24 cellular contexts compared by ENCODE assay signal in the genomic region with DNA sequence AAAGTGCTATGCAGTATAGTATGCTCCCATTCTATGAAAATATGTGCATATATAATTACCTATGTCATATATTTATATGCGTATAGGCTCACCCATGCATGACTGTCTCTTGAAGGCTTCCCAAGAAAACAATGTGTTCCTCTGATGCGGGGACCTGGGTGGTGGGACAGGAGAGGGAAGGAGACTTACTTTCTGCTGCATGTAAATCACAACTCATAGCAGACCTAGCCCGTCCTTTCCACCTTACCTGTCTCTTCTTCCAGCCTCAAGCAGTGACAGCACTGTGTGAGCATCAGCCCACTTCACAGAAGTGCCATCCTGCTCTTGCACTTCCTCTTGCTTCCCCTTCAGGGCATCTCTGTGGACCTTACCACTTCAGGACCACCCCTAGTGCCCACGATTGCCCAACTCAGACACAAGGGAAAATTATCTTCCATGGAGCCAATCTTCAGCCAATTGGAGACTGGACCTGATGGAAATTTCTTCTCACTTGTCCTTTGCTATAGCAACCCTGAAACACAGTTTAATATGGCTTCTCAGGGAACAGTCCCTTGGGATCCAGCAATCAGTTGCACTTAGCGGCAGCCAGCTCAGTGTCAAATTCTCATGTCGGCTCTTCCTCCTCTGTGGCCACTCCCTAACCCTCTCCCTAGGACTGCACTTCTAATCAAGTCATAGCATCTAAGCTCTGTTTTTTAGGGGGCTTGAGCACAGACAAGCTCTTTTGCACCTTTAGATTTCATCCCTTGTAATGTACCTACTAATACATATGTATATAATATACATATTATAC.
DNase-seq lines count a peak whose midpoint lies in the region; ATAC-seq, FAIRE-seq and TF ChIP-seq lines count a peak whose summit lies in the region.
"Had no signal": no experiment of that assay in that cellular context is flagged by ENCODE, and none has a peak within 500 bp of the region (broad histone marks: within the 10 kb centered on the region; RNA-seq: fewer than 3 reads in every experiment).

No MANE protein-coding gene starts in this region.

- peaks cover 11 to 41% of the 10 kb centered on the region in 2 donors for H3K27me3 Mint-ChIP-seq in stimulated activated naive B cell treated with anti-CD40 and anti-IgM and Interleukin-4, amounts not matched to agents 10 μg/mL and 1 μg/mL and 100 μg/mL, for 72 hours
- H3K27me3 Mint-ChIP-seq: activated B cell treated with CpG ODN at 0.5 μM for 24 hours had no signal

- H3K4me1 Mint-ChIP-seq in stimulated activated naive B cell treated with anti-CD40 and anti-IgM and Interleukin-4, amounts not matched to agents 10 μg/mL and 1 μg/mL and 100 μg/mL, for 72 hours: peaks cover 11 to 21% of the 10 kb centered on the region in 2 donors

- no peak overlapping the region for H3K4me3 Mint-ChIP-seq in stimulated activated naive B cell treated with anti-CD40 and anti-IgM and Interleukin-4, amounts not matched to agents 10 μg/mL and 1 μg/mL and 100 μg/mL, for 72 hours
- H3K4me3 Mint-ChIP-seq: activated B cell treated with CpG ODN at 0.5 μM for 24 hours; activated CD8-positive, alpha-beta T cell treated with anti-CD3 and anti-CD28 coated beads, Interleukin-2, amount 10 ng/mL, durations not matched to agents 7 days and 5 days; activated naive CD4-positive, alpha-beta T cell treated with anti-CD3 and anti-CD28 coated beads, Interleukin-2, amount 10 ng/mL, durations not matched to agents 7 days and 5 days; nephron; T-helper 17 cell had no signal

- no peaks in the 10 kb centered on the region for H3K9me3 Mint-ChIP-seq in stimulated activated naive B cell treated with anti-CD40 and anti-IgM and Interleukin-4, amounts not matched to agents 10 μg/mL and 1 μg/mL and 100 μg/mL, for 72 hours
- H3K9me3 Mint-ChIP-seq: activated B cell treated with CpG ODN at 0.5 μM for 24 hours; activated naive CD4-positive, alpha-beta T cell treated with anti-CD3 and anti-CD28 coated beads, Interleukin-2, amount 10 ng/mL, durations not matched to agents 7 days and 5 days; nephron had no signal

- no peaks in the 10 kb centered on the region for H3K36me3 Mint-ChIP-seq in stimulated activated naive B cell treated with anti-CD40 and anti-IgM and Interleukin-4, amounts not matched to agents 10 μg/mL and 1 μg/mL and 100 μg/mL, for 72 hours
- H3K36me3 Mint-ChIP-seq: activated naive CD4-positive, alpha-beta T cell treated with anti-CD3 and anti-CD28 coated beads, Interleukin-2, amount 10 ng/mL, durations not matched to agents 7 days and 5 days had no signal

- ATAC-seq in stimulated activated naive B cell treated with anti-CD40 and anti-IgM and Interleukin-4, amounts not matched to agents 10 μg/mL and 1 μg/mL and 100 μg/mL, for 72 hours (replicated peaks): no peak
- ATAC-seq in GM21381 (IDR thresholded peaks at IDR 0.05; ENCODE audit: unreplicated experiment): no peak
- ATAC-seq: activated CD8-positive, alpha-beta T cell treated with anti-CD3 and anti-CD28 coated beads, Interleukin-2, amount 10 ng/mL, durations not matched to agents 7 days and 5 days; gastrocnemius medialis; T-helper 17 cell had no signal

- peak; percentile 28 for FAIRE-seq in GM12891 (lab: Jason Lieb, UNC)

- no peak overlapping the region for H3K27ac Mint-ChIP-seq in stimulated activated naive B cell treated with anti-CD40 and anti-IgM and Interleukin-4, amounts not matched to agents 10 μg/mL and 1 μg/mL and 100 μg/mL, for 72 hours
- H3K27ac Mint-ChIP-seq: activated B cell treated with CpG ODN at 0.5 μM for 24 hours; activated CD8-positive, alpha-beta T cell treated with anti-CD3 and anti-CD28 coated beads, Interleukin-2, amount 10 ng/mL, durations not matched to agents 7 days and 5 days; activated naive CD4-positive, alpha-beta T cell treated with anti-CD3 and anti-CD28 coated beads, Interleukin-2, amount 10 ng/mL, durations not matched to agents 7 days and 5 days; progenitor cell of endocrine pancreas; T-helper 17 cell had no signal

- DNase-seq in DMS79 treated with DMSO at 0.1 percent for 48 hours (lab: John Stamatoyannopoulos, UW) (peak; percentile 24), DMS79 (lab: John Stamatoyannopoulos, UW) (no peak), GM12891 (ENCODE audit: insufficient read length, low spot score) (no peak), NCI-H2107 (lab: John Stamatoyannopoulos, UW) (peak; percentile 33), islet precursor cell (peak; percentile 38)
- no peak for DNase-seq in stimulated activated naive CD4-positive, alpha-beta T cell (lab: John Stamatoyannopoulos, UW)
- no peak for DNase-seq in stimulated activated naive B cell treated with anti-CD40 and anti-IgM and Interleukin-4, amounts not matched to agents 10 μg/mL and 1 μg/mL and 100 μg/mL, for 72 hours
- DNase-seq: 8988T; activated B cell treated with CpG ODN at 0.5 μM for 24 hours; activated naive CD4-positive, alpha-beta T cell treated with anti-CD3 and anti-CD28 coated beads, Interleukin-2, amount 10 ng/mL, durations not matched to agents 7 days and 5 days; activated T-cell treated with anti-CD3 and anti-CD28 coated beads, Interleukin-2, amount 50 U/mL, for 48 hours; central memory CD4-positive, alpha-beta T cell; DMS53; erythroblast; gastrocnemius medialis; IMR-90; mesendoderm; MG63; stimulated activated CD4-positive, alpha-beta T cell treated with anti-CD3 and anti-CD28 coated beads, Interleukin-4, amount 100 ng/mL, for 24 hours; T-helper 17 cell had no signal

- no peak for TF ChIP-seq POLR2A in GM12891 (IDR thresholded peaks at IDR 0.05; ENCODE audit: low read depth, low read length)

TF ChIP-seq in GM12891, 5 proteins besides CTCF, POLR2A, EP300 and RAD21:
- TF ChIP-seq TAF1 (IDR thresholded peaks at IDR 0.05; ENCODE audit: low read depth, low read length): no peak
- TF ChIP-seq POLR2AphosphoS5 (IDR thresholded peaks at IDR 0.05; ENCODE audit: low read depth, low read length): no peak
- TF ChIP-seq PAX5 (IDR thresholded peaks at IDR 0.05; ENCODE audit: insufficient read depth, low read length, severe bottlenecking): no peak
- no peak for TF ChIP-seq SPI1 (IDR thresholded peaks at IDR 0.05; ENCODE audit: low read depth, low read length)
- no peak for TF ChIP-seq POU2F2 (IDR thresholded peaks at IDR 0.05; ENCODE audit: low read depth, low read length)

Comparison
In these comparisons a context has a peak if more than half of its experiments do, and no peak if none do; other contexts are left out.
1. DNase-seq: peak in DMS79 treated with DMSO at 0.1 percent for 48 hours (single experiment), NCI-H2107 (single experiment) and islet precursor cell (single experiment); none in DMS79 (single experiment), GM12891 (single experiment), stimulated activated naive CD4-positive, alpha-beta T cell (0 of 6) and stimulated activated naive B cell treated with anti-CD40 and anti-IgM and Interleukin-4, amounts not matched to agents 10 μg/mL and 1 μg/mL and 100 μg/mL, for 72 hours (single experiment).